Comparison of ENCODE assay signal across 10 cellular contexts in genomic region chr1:61531725-61532124, GRCh38.
"Had no signal": no experiment of that assay in that cellular context is flagged by ENCODE, and none has a peak within 500 bp of the region (broad histone marks: within the 10 kb centered on the region; RNA-seq: fewer than 3 reads in every experiment).

No MANE protein-coding gene starts in this region.

- H3K27ac Mint-ChIP-seq: HFFc6, IgD-negative memory B cell had no signal

- DNase-seq: GM23248, GOT3, H7, HFFc6, KBM-7 had no signal

- H3K9me3 ChIP-seq: HAP-1 had no signal

- H3K36me3 ChIP-seq: HAP-1 had no signal

- H3K9me3 Mint-ChIP-seq: HFFc6 had no signal

- ATAC-seq: HCT116, HepG2 had no signal

- H3K4me3 ChIP-seq: GM23248, HAP-1 had no signal

- H3K4me1 ChIP-seq: HAP-1 had no signal

- H3K4me3 Mint-ChIP-seq: HFFc6, IgD-negative memory B cell had no signal

- H3K27ac ChIP-seq: GM23248, HL-60 had no signal
